In the genomic region with DNA sequence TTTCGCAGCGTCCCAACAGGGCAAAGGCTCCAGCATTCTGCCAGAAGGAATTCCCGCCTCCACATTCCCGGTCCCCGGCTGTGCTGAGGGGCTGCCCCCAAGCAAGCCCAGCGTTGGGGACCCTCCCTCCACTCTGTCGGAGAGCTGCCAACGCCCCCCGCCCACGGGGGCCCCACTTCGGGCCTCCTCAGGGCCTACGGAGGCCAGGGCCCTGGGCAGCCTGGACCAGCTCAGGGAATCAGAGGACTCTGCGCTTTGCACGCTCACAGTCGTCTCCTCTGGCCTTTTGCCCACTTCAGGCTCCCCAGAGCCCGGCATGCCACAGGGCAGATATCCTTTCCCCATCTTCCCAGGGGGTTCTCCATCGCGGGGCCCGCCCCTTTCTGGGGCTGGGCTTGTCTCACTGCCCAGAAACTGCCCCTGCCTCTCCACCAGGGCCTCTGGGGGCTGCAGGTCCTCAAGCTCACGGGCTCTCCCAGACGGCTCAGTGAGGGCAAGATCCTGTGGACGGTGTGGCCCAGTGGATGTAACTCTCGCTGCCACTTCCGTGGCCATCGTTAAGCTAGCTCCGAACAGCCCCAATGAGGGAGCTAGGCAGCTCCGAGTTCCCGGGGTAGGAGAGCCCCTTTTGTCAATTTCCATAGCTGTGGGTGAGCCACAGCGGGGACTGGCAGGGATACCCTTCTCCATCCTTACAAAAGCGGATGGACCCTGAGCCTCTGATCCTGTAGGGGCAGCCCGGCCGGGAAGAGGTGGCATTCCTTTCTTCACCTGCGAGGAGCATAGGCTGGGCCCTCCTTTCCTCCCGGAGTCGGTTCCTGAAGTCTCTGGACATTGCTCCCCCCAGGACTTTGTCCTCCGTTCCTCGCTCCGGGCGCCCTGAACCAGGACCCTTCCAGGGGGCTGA, we compare ENCODE assay signal across 8 cellular contexts. TPM values are rescaled to one million over a fixed set of nuclear protein-coding genes. Genes with fewer than 3 reads are reported as not detected.
DNase-seq lines count a peak whose midpoint lies in the region; ATAC-seq lines count a peak whose summit lies in the region.

No MANE protein-coding gene starts in this region.

- H3K4me3 ChIP-seq in HAP-1 = no peak overlapping the region; the same call in 1 of the 2 replicates

- peaks cover 66% of the 10 kb centered on the region for H3K4me1 Mint-ChIP-seq in activated CD4-positive, alpha-beta memory T cell treated with anti-CD3 and anti-CD28 coated beads, Interleukin-2, amount 10 ng/mL, durations not matched to agents 7 days and 5 days

- peaks cover 56% of the 10 kb centered on the region for H3K36me3 Mint-ChIP-seq in activated CD4-positive, alpha-beta memory T cell treated with anti-CD3 and anti-CD28 coated beads, Interleukin-2, amount 10 ng/mL, durations not matched to agents 7 days and 5 days (ENCODE audit: low read depth)

- in situ Hi-C loops in HAP-1 (cut with MboI; ENCODE audit: low sequenced_read_pairs) = no loop called here

- peak; percentile 38 for DNase-seq in activated CD4-positive, alpha-beta memory T cell treated with anti-CD3 and anti-CD28 coated beads, Interleukin-2, amount 10 ng/mL, durations not matched to agents 7 days and 5 days
- DNase-seq in Right ventricle myocardium superior = peak; percentile 66
- DNase-seq in posterior cingulate gyrus = peak in 8 of 10 donors; percentile 40 to 93 (median 62)
- no peak for DNase-seq in NCI-H2171 (lab: John Stamatoyannopoulos, UW)
- no peak for DNase-seq in HAP-1 (ENCODE audit: low spot score in 2 of 2)
- no peak for DNase-seq in foreskin melanocyte

- POLR2A ChIA-PET in activated CD4-positive, alpha-beta memory T cell treated with anti-CD3 and anti-CD28 coated beads, Interleukin-2, amount 10 ng/mL, durations not matched to agents 7 days and 5 days (lab: Charles Lee) = interaction anchor here (1.0 to 2.4 kb wide), 6 partner anchors 40 to 100 kb away, joined by 3 to 11 read pairs (median 4); no protein-coding TSS in a partner anchor

- no peaks in the 10 kb centered on the region for H3K27me3 Mint-ChIP-seq in activated CD4-positive, alpha-beta memory T cell treated with anti-CD3 and anti-CD28 coated beads, Interleukin-2, amount 10 ng/mL, durations not matched to agents 7 days and 5 days

- H3K36me3 ChIP-seq in ES-I3 (ENCODE audit: insufficient read depth, low read length) = no peaks in the 10 kb centered on the region
- H3K36me3 ChIP-seq in HAP-1 (replicated peaks) = peaks cover 17% of the 10 kb centered on the region

- H3K4me1 ChIP-seq in ES-I3 (ENCODE audit: insufficient read depth, low read length) = peaks cover 10% of the 10 kb centered on the region
- peaks cover 15% of the 10 kb centered on the region for H3K4me1 ChIP-seq in HAP-1

- H3K27ac Mint-ChIP-seq in activated CD4-positive, alpha-beta memory T cell treated with anti-CD3 and anti-CD28 coated beads, Interleukin-2, amount 10 ng/mL, durations not matched to agents 7 days and 5 days = peak overlapping the region; percentile 74

- H3K4me3 Mint-ChIP-seq in activated CD4-positive, alpha-beta memory T cell treated with anti-CD3 and anti-CD28 coated beads, Interleukin-2, amount 10 ng/mL, durations not matched to agents 7 days and 5 days = peak overlapping the region; percentile 87

- ATAC-seq in Right ventricle myocardium superior (ENCODE audit: poor library complexity) (no peak), HG03469 (IDR thresholded peaks at IDR 0.05; ENCODE audit: unreplicated experiment) (no peak)

- intact Hi-C loops in Right ventricle myocardium superior (cut with DNase I) = loop anchor here (5.0 kb wide), 1 partner anchor 86 kb away; no protein-coding TSS in a partner anchor
- intact Hi-C loops in posterior cingulate gyrus (cut with DNase I) = loop anchor here (5.0 to 10.0 kb wide), 2 partner anchors 34 to 51 kb away; no protein-coding TSS in a partner anchor

- H3K9me3 ChIP-seq in ES-I3 (ENCODE audit: control insufficient read depth, insufficient read depth, low read length) (no peaks in the 10 kb centered on the region), HAP-1 (no peaks in the 10 kb centered on the region)

- no peaks in the 10 kb centered on the region for H3K9me3 Mint-ChIP-seq in activated CD4-positive, alpha-beta memory T cell treated with anti-CD3 and anti-CD28 coated beads, Interleukin-2, amount 10 ng/mL, durations not matched to agents 7 days and 5 days

- H3K27me3 ChIP-seq in HAP-1 (ENCODE audit: low read depth) = no peaks in the 10 kb centered on the region

- peak overlapping the region; percentile 78; the same call in 1 of the 2 replicates for H3K9ac ChIP-seq in ES-I3 (ENCODE audit: low read depth, low read length)

- CTCF ChIA-PET in activated CD4-positive, alpha-beta memory T cell treated with anti-CD3 and anti-CD28 coated beads, Interleukin-2, amount 10 ng/mL, durations not matched to agents 7 days and 5 days (lab: Charles Lee) = interaction anchor here (0.7 to 2.2 kb wide), 11 partner anchors 12 to 110 kb away, joined by 3 to 12 read pairs (median 4); no protein-coding TSS in a partner anchor

RNA-seq across cellular contexts. Expression of a gene that starts 2.8 kb away (rescaled TPM):
- 10 to 100 TPM; 43.6 to 44.4 TPM for total RNA-seq in activated CD4-positive, alpha-beta memory T cell treated with anti-CD3 and anti-CD28 coated beads, Interleukin-2, amount 10 ng/mL, durations not matched to agents 7 days and 5 days
- total RNA-seq in Right ventricle myocardium superior = 21.2 TPM

Comparison
In these comparisons a context has a peak if more than half of its experiments do, and no peak if none do; other contexts are left out.
1. DNase-seq: peak in activated CD4-positive, alpha-beta memory T cell treated with anti-CD3 and anti-CD28 coated beads, Interleukin-2, amount 10 ng/mL, durations not matched to agents 7 days and 5 days (single experiment), Right ventricle myocardium superior (single experiment) and posterior cingulate gyrus (8 of 10); none in NCI-H2171 (single experiment), HAP-1 (0 of 2) and foreskin melanocyte (single experiment).